10 cellular contexts compared by ENCODE assay signal in genomic region chr10:73044378-73045285, GRCh38. TPM values are rescaled to one million over a fixed set of nuclear protein-coding genes. Genes with fewer than 3 reads are reported as not detected.
DNase-seq lines count a peak whose midpoint lies in the region; ATAC-seq and TF ChIP-seq lines count a peak whose summit lies in the region.
"Had no signal": no experiment of that assay in that cellular context is flagged by ENCODE, and none has a peak within 500 bp of the region (broad histone marks: within the 10 kb centered on the region; RNA-seq: fewer than 3 reads in every experiment).

No MANE protein-coding gene starts in this region.

- no peak overlapping the region for H3K4me3 ChIP-seq in H7 (ENCODE audit: insufficient read depth, low read depth, low read length)
- no peak overlapping the region for H3K4me3 ChIP-seq in cardiac muscle cell
- H3K4me3 ChIP-seq in gastrocnemius medialis = no peak overlapping the region
- H3K4me3 ChIP-seq: GM12878 had no signal

- H3K4me1 ChIP-seq in cardiac muscle cell (ENCODE audit: low read depth) (no peaks in the 10 kb centered on the region), gastrocnemius medialis (peaks cover 0 to 3% of the 10 kb centered on the region in 2 donors)

- TF ChIP-seq CTCF in cardiac muscle cell (IDR thresholded peaks at IDR 0.05; ENCODE audit: low read depth, low read length) = no peak
- TF ChIP-seq CTCF in gastrocnemius medialis (IDR thresholded peaks at IDR 0.05 in 4 of 5, conservative IDR thresholded peaks at IDR 0.05 in 1 of 5) = no peak

- ATAC-seq in gastrocnemius medialis (peak; percentile 32 to 51), HG03439 (IDR thresholded peaks at IDR 0.05; ENCODE audit: unreplicated experiment) (no peak)
- ATAC-seq in natural killer cell treated with Interleukin-12 subunit alpha and Interleukin-12 subunit beta and Interleukin-15 and Interleukin-18, amount 100 ng/mL, for 72 hours = no peak
- ATAC-seq: GM12878 had no signal

- no peaks in the 10 kb centered on the region for H3K27me3 ChIP-seq in H7 (ENCODE audit: control insufficient read depth, insufficient read depth, low read length)
- no peaks in the 10 kb centered on the region for H3K27me3 ChIP-seq in cardiac muscle cell
- no peaks in the 10 kb centered on the region for H3K27me3 ChIP-seq in gastrocnemius medialis

- in situ Hi-C loops in gastrocnemius medialis (cut with MboI; ENCODE audit: low sequenced_read_pairs in 4 of 4) = no loop called here

- no peak for TF ChIP-seq POLR2A in gastrocnemius medialis (IDR thresholded peaks at IDR 0.05)

- no peaks in the 10 kb centered on the region for H3K27me3 Mint-ChIP-seq in activated T-helper 2 cell treated with anti-CD3 and anti-CD28 coated beads, Interferon-gamma antibody, Interleukin-2, Interleukin-4, amounts not matched to agents 10 μg/mL and 5 μg/mL and 100 μg/mL, durations not matched to agents 14 hours and 24 hours and 36 hours (ENCODE audit: low read depth)
- no peaks in the 10 kb centered on the region for H3K27me3 Mint-ChIP-seq in natural killer cell treated with Interleukin-12 subunit alpha and Interleukin-12 subunit beta and Interleukin-15 and Interleukin-18, amount 100 ng/mL, for 72 hours

- peaks cover 8% of the 10 kb centered on the region for H3K4me1 Mint-ChIP-seq in activated T-helper 2 cell treated with anti-CD3 and anti-CD28 coated beads, Interferon-gamma antibody, Interleukin-2, Interleukin-4, amounts not matched to agents 10 μg/mL and 5 μg/mL and 100 μg/mL, durations not matched to agents 14 hours and 24 hours and 36 hours (ENCODE audit: low read depth)
- H3K4me1 Mint-ChIP-seq in natural killer cell treated with Interleukin-12 subunit alpha and Interleukin-12 subunit beta and Interleukin-15 and Interleukin-18, amount 100 ng/mL, for 72 hours (ENCODE audit: low read depth in 2 of 2) = no peaks in the 10 kb centered on the region

- peak overlapping the region; percentile 40 for H3K27ac Mint-ChIP-seq in activated T-helper 2 cell treated with anti-CD3 and anti-CD28 coated beads, Interferon-gamma antibody, Interleukin-2, Interleukin-4, amounts not matched to agents 10 μg/mL and 5 μg/mL and 100 μg/mL, durations not matched to agents 14 hours and 24 hours and 36 hours
- no peak overlapping the region for H3K27ac Mint-ChIP-seq in natural killer cell treated with Interleukin-12 subunit alpha and Interleukin-12 subunit beta and Interleukin-15 and Interleukin-18, amount 100 ng/mL, for 72 hours

- H3K4me3 Mint-ChIP-seq in activated T-helper 2 cell treated with anti-CD3 and anti-CD28 coated beads, Interferon-gamma antibody, Interleukin-2, Interleukin-4, amounts not matched to agents 10 μg/mL and 5 μg/mL and 100 μg/mL, durations not matched to agents 14 hours and 24 hours and 36 hours (ENCODE audit: low read depth) = no peak overlapping the region
- no peak overlapping the region for H3K4me3 Mint-ChIP-seq in natural killer cell treated with Interleukin-12 subunit alpha and Interleukin-12 subunit beta and Interleukin-15 and Interleukin-18, amount 100 ng/mL, for 72 hours

- H3K27ac ChIP-seq in cardiac muscle cell = peak overlapping the region; percentile 5
- peak overlapping the region; percentile 20 to 32 (median 25) for H3K27ac ChIP-seq in gastrocnemius medialis

- H3K36me3 ChIP-seq in H7 (replicated peaks; ENCODE audit: control insufficient read depth, insufficient read depth, low read length) (no peaks in the 10 kb centered on the region; the same call in 1 of the 2 replicates), cardiac muscle cell (peaks cover 71% of the 10 kb centered on the region), gastrocnemius medialis (peaks cover 0 to 75% of the 10 kb centered on the region in 2 donors)

- peaks cover 55% of the 10 kb centered on the region for H3K36me3 Mint-ChIP-seq in activated T-helper 2 cell treated with anti-CD3 and anti-CD28 coated beads, Interferon-gamma antibody, Interleukin-2, Interleukin-4, amounts not matched to agents 10 μg/mL and 5 μg/mL and 100 μg/mL, durations not matched to agents 14 hours and 24 hours and 36 hours (ENCODE audit: low read depth)
- H3K36me3 Mint-ChIP-seq in natural killer cell treated with Interleukin-12 subunit alpha and Interleukin-12 subunit beta and Interleukin-15 and Interleukin-18, amount 100 ng/mL, for 72 hours = peaks cover 11% of the 10 kb centered on the region

- H3K9me3 Mint-ChIP-seq in activated T-helper 2 cell treated with anti-CD3 and anti-CD28 coated beads, Interferon-gamma antibody, Interleukin-2, Interleukin-4, amounts not matched to agents 10 μg/mL and 5 μg/mL and 100 μg/mL, durations not matched to agents 14 hours and 24 hours and 36 hours = no peaks in the 10 kb centered on the region
- no peaks in the 10 kb centered on the region for H3K9me3 Mint-ChIP-seq in natural killer cell treated with Interleukin-12 subunit alpha and Interleukin-12 subunit beta and Interleukin-15 and Interleukin-18, amount 100 ng/mL, for 72 hours

- intact Hi-C loops in activated T-helper 2 cell treated with anti-CD3 and anti-CD28 coated beads, Interferon-gamma antibody, Interleukin-2, Interleukin-4, amounts not matched to agents 10 μg/mL and 5 μg/mL and 100 μg/mL, durations not matched to agents 14 hours and 24 hours and 36 hours (cut with micrococcal nuclease) = no loop called here
- intact Hi-C loops in gastrocnemius medialis (cut with DNase I; ENCODE audit: low total_unique reads) = loop anchor here (5.0 kb wide), 1 partner anchor 37 kb away; no protein-coding TSS in a partner anchor

- peak; percentile 27 for DNase-seq in H7
- DNase-seq in activated T-helper 2 cell treated with anti-CD3 and anti-CD28 coated beads, Interferon-gamma antibody, Interleukin-2, Interleukin-4, amounts not matched to agents 10 μg/mL and 5 μg/mL and 100 μg/mL, durations not matched to agents 14 hours and 24 hours and 36 hours (ENCODE audit: low spot score) = no peak
- DNase-seq in cardiac muscle cell (ENCODE audit: low read depth in 1 of 2, low spot score in 1 of 2) = peak in 1 of 2 donors; percentile 88
- no peak for DNase-seq in gastrocnemius medialis
- DNase-seq in natural killer cell treated with Interleukin-12 subunit alpha and Interleukin-12 subunit beta and Interleukin-15 and Interleukin-18, amount 100 ng/mL, for 72 hours (ENCODE audit: low spot score) = no peak
- no peak for DNase-seq in activated CD4-positive, CD25-positive, alpha-beta regulatory T cell treated with anti-CD3 and anti-CD28 coated beads, Interleukin-2, amount 50 U/mL, for 72 hours
- DNase-seq in activated T-cell treated with anti-CD3 and anti-CD28 coated beads, Interleukin-2, amount 50 U/mL, for 1 hour = no peak
- DNase-seq: NCI-H524 had no signal

- H3K9me3 ChIP-seq in cardiac muscle cell (ENCODE audit: low read depth) (no peaks in the 10 kb centered on the region), gastrocnemius medialis (no peaks in the 10 kb centered on the region)

RNA-seq across cellular contexts. Expression of gene P4HA1, which starts 52.0 kb away (rescaled TPM):
- total RNA-seq in H7 (2014; rRNA removed; shearing (Covaris generic)) = 37.3 and 76.5 TPM in 2 replicates
- 71.9 and 72.8 TPM in 2 replicates for total RNA-seq in activated T-helper 2 cell treated with anti-CD3 and anti-CD28 coated beads, Interferon-gamma antibody, Interleukin-2, Interleukin-4, amounts not matched to agents 10 μg/mL and 5 μg/mL and 100 μg/mL, durations not matched to agents 14 hours and 24 hours and 36 hours
- 92.0 and 103 TPM in 2 replicates for total RNA-seq in cardiac muscle cell
- polyA plus RNA-seq in cardiac muscle cell = 172 and 174 TPM in 2 replicates
- 100 to 1,000 TPM in 3 of 4 donors, 10 to 100 TPM in 1; 65.3 to 348 (median 217) TPM for total RNA-seq in gastrocnemius medialis
- 10 to 100 TPM; 30.8 to 61.1 TPM for total RNA-seq in natural killer cell treated with Interleukin-12 subunit alpha and Interleukin-12 subunit beta and Interleukin-15 and Interleukin-18, amount 100 ng/mL, for 72 hours

Comparison
In these comparisons a context has a peak if more than half of its experiments do, and no peak if none do; other contexts are left out.
1. ATAC-seq: peak in gastrocnemius medialis (2 of 2); none in natural killer cell treated with Interleukin-12 subunit alpha and Interleukin-12 subunit beta and Interleukin-15 and Interleukin-18, amount 100 ng/mL, for 72 hours (0 of 2) and HG03439 (single experiment).